ENCODE assay signal across 20 cellular contexts in the genomic region with DNA sequence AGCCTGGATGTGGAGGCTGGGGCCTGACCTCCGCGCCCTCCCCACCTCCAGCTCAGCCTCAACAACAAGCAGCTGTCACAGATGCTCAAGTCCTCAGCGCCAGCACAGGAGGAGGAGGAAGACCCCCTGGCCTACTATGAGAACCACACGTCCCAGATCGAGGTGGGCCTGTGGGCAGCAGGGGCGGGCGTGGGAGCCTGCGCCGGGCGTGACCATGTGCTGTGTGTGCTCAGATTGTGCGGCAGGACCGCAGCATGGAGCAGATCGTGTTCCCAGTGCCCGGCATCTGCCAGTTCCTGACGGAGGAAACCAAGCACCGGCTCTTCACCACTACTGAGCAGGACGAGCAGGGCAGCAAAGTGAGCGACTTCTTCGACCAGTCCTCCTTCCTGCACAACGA. TPM values are rescaled to one million over a fixed set of nuclear protein-coding genes. Genes with fewer than 3 reads are reported as not detected.
DNase-seq lines count a peak whose midpoint lies in the region; ATAC-seq, FAIRE-seq and TF ChIP-seq lines count a peak whose summit lies in the region.
"Had no signal": no experiment of that assay in that cellular context is flagged by ENCODE, and none has a peak within 500 bp of the region (broad histone marks: within the 10 kb centered on the region; RNA-seq: fewer than 3 reads in every experiment).

No MANE protein-coding gene starts in this region.

- H3K79me2 ChIP-seq in endothelial cell of umbilical vein (ENCODE audit: control insufficient read depth, insufficient read depth, low read length) = no peaks in the 10 kb centered on the region

- H3K9ac ChIP-seq in endothelial cell of umbilical vein (replicated peaks; ENCODE audit: extremely low read depth, insufficient read depth, low read length) = no peak overlapping the region

- peaks cover 4 to 65% of the 10 kb centered on the region in 2 experiments for H3K36me3 ChIP-seq in endothelial cell of umbilical vein (ENCODE audit: control insufficient read depth in 2 of 2, extremely low read depth in 1 of 2, insufficient read depth in 2 of 2, low read length in 2 of 2)

- no peak overlapping the region for H3K4me3 ChIP-seq in endothelial cell of umbilical vein (replicated peaks in 1 of 3; ENCODE audit: insufficient read depth in 1 of 3, low read depth in 1 of 3, low read length in 3 of 3)
- H3K4me3 ChIP-seq: HAP-1 had no signal

- no peak for TF ChIP-seq CTCF in endothelial cell of umbilical vein (IDR thresholded peaks at IDR 0.05; ENCODE audit: extremely low read depth in 1 of 2, insufficient read depth in 1 of 2, low read depth in 1 of 2, low read length in 2 of 2)

- H3K27ac Mint-ChIP-seq in stimulated activated naive B cell treated with anti-CD40 and anti-IgM and Interleukin-4, amounts not matched to agents 10 μg/mL and 1 μg/mL and 100 μg/mL, for 72 hours = peak overlapping the region; percentile 20
- H3K27ac Mint-ChIP-seq: CD8-positive, alpha-beta T cell had no signal

- no peaks in the 10 kb centered on the region for H4K20me1 ChIP-seq in endothelial cell of umbilical vein (replicated peaks; ENCODE audit: control insufficient read depth, extremely low read depth, insufficient read depth, low read length)

- TSS peak; percentile 11 for BruUV-seq in endothelial cell of umbilical vein (replicated peaks; lab: Mats Ljungman, UMichigan)

- H3K36me3 Mint-ChIP-seq in stimulated activated naive B cell treated with anti-CD40 and anti-IgM and Interleukin-4, amounts not matched to agents 10 μg/mL and 1 μg/mL and 100 μg/mL, for 72 hours = peaks cover 61 to 80% of the 10 kb centered on the region in 2 donors

- CTCF ChIA-PET in endothelial cell of umbilical vein (lab: Charles Lee) = interaction anchor here (1.3 kb wide), 1 partner anchor 12 kb away, joined by 4 read pairs; no protein-coding TSS in a partner anchor

- H2AFZ ChIP-seq in endothelial cell of umbilical vein (ENCODE audit: low read depth, low read length) = no peak overlapping the region

- no peaks in the 10 kb centered on the region for H3K27me3 ChIP-seq in endothelial cell of umbilical vein (ENCODE audit: control insufficient read depth in 2 of 2, insufficient read depth in 2 of 2, low read length in 2 of 2)

- no peaks in the 10 kb centered on the region for H3K9me3 ChIP-seq in endothelial cell of umbilical vein (replicated peaks; ENCODE audit: control insufficient read depth, insufficient read depth, low read length)
- H3K9me3 ChIP-seq: HAP-1 had no signal

- TF ChIP-seq POLR2A in GM12892 (IDR thresholded peaks at IDR 0.05; ENCODE audit: low read depth, low read length) = no peak
- no peak for TF ChIP-seq POLR2A in endothelial cell of umbilical vein (IDR thresholded peaks at IDR 0.05; ENCODE audit: low read depth, low read length)

- dilution Hi-C loops in endothelial cell of umbilical vein (cut with MboI; ENCODE audit: extremely low pct_ligation_motif_present, low sequenced_read_pairs) = no loop called here

- H3K4me3 Mint-ChIP-seq in stimulated activated naive B cell treated with anti-CD40 and anti-IgM and Interleukin-4, amounts not matched to agents 10 μg/mL and 1 μg/mL and 100 μg/mL, for 72 hours = no peak overlapping the region
- H3K4me3 Mint-ChIP-seq: CD8-positive, alpha-beta T cell had no signal

- FAIRE-seq in GM12892 (lab: Jason Lieb, UNC) = no peak
- FAIRE-seq in endothelial cell of umbilical vein (lab: Jason Lieb, UNC) = no peak
- FAIRE-seq: D721Med, G401.6, GM12891 had no signal

- no peaks in the 10 kb centered on the region for H3K9me1 ChIP-seq in endothelial cell of umbilical vein (replicated peaks; ENCODE audit: control insufficient read depth, extremely low read depth, insufficient read depth, low read length)

- ATAC-seq in Right ventricle myocardium inferior (no peak), left cardiac atrium (no peak)
- no peak for ATAC-seq in stimulated activated naive B cell treated with anti-CD40 and anti-IgM and Interleukin-4, amounts not matched to agents 10 μg/mL and 1 μg/mL and 100 μg/mL, for 72 hours (replicated peaks)
- ATAC-seq: CD8-positive, alpha-beta T cell had no signal

- DNase-seq in Right ventricle myocardium inferior (ENCODE audit: missing footprints) (peak; percentile 27), left cardiac atrium (no peak), GM12892 (ENCODE audit: insufficient read length) (peak; percentile 23), endothelial cell of umbilical vein (ENCODE audit: low read depth, low spot score) (no peak)
- DNase-seq in stimulated activated naive B cell treated with anti-CD40 and anti-IgM and Interleukin-4, amounts not matched to agents 10 μg/mL and 1 μg/mL and 100 μg/mL, for 72 hours = no peak
- DNase-seq in stimulated activated naive CD4-positive, alpha-beta T cell (lab: John Stamatoyannopoulos, UW) = no peak
- no peak for DNase-seq in activated CD4-positive, alpha-beta T cell treated with anti-CD3 and anti-CD28 coated beads, Interleukin-2, amount 50 U/mL, for 1 hour
- DNase-seq: ACHN; CD8-positive, alpha-beta T cell; COR-L47; DMS153; DMS79 treated with DMSO at 0.1 percent for 48 hours; EL; GOT3 had no signal

- H3K27ac ChIP-seq in endothelial cell of umbilical vein (ENCODE audit: insufficient read depth, low read depth, low read length) = no peak overlapping the region
- H3K27ac ChIP-seq: C4-2B had no signal

- H3K4me2 ChIP-seq in endothelial cell of umbilical vein (ENCODE audit: insufficient read depth, low read length) = no peak overlapping the region

- intact Hi-C loops in Right ventricle myocardium inferior (cut with DNase I) = no loop called here
- intact Hi-C loops in left cardiac atrium (cut with DNase I) = loop anchor here in 1 of 2 donors (5.0 kb wide), 1 partner anchor 51 kb away; no protein-coding TSS in a partner anchor
- intact Hi-C loops in endothelial cell of umbilical vein (cut with micrococcal nuclease) = no loop called here

- POLR2A ChIA-PET in endothelial cell of umbilical vein (lab: Charles Lee) = no interaction called here

- no peaks in the 10 kb centered on the region for H3K9me3 Mint-ChIP-seq in stimulated activated naive B cell treated with anti-CD40 and anti-IgM and Interleukin-4, amounts not matched to agents 10 μg/mL and 1 μg/mL and 100 μg/mL, for 72 hours
- H3K9me3 Mint-ChIP-seq: CD8-positive, alpha-beta T cell had no signal

- no peaks in the 10 kb centered on the region for H3K27me3 Mint-ChIP-seq in stimulated activated naive B cell treated with anti-CD40 and anti-IgM and Interleukin-4, amounts not matched to agents 10 μg/mL and 1 μg/mL and 100 μg/mL, for 72 hours

- peaks cover 10 to 13% of the 10 kb centered on the region in 2 donors for H3K4me1 Mint-ChIP-seq in stimulated activated naive B cell treated with anti-CD40 and anti-IgM and Interleukin-4, amounts not matched to agents 10 μg/mL and 1 μg/mL and 100 μg/mL, for 72 hours

- H3K4me1 ChIP-seq in endothelial cell of umbilical vein (ENCODE audit: control insufficient read depth, extremely low read depth, insufficient read depth, low read length) = peaks cover 7% of the 10 kb centered on the region
- H3K4me1 ChIP-seq: HAP-1 had no signal

TF ChIP-seq in endothelial cell of umbilical vein, 7 proteins besides CTCF, POLR2A, EP300 and RAD21:
- TF ChIP-seq GATA2 (IDR thresholded peaks at IDR 0.05; ENCODE audit: insufficient read depth, insufficient read length, low read depth, low read length) (no peak), POLR2AphosphoS5 (IDR thresholded peaks at IDR 0.05; ENCODE audit: insufficient read depth, low read depth, low read length) (no peak), MAX (IDR thresholded peaks at IDR 0.05; ENCODE audit: insufficient read depth, insufficient read length) (no peak), EZH2 (IDR thresholded peaks at IDR 0.05; ENCODE audit: borderline replicate concordance, low read depth, low read length, severe bottlenecking) (no peak), MYC (IDR thresholded peaks at IDR 0.05; ENCODE audit: low read depth, low read length) (no peak), FOS (IDR thresholded peaks at IDR 0.05; ENCODE audit: borderline replicate concordance, insufficient read depth, low read length) (no peak), JUN (IDR thresholded peaks at IDR 0.05; ENCODE audit: borderline replicate concordance, insufficient read depth, insufficient read length, low read depth) (no peak)
TF ChIP-seq in endothelial cell of umbilical vein: peak in this region for 0.

RNA-seq across cellular contexts. Expression of gene UQCC2, which starts 23.5 kb away (rescaled TPM):
- 215 TPM for total RNA-seq in Right ventricle myocardium inferior
- 100 to 1,000 TPM; 183 to 203 TPM for total RNA-seq in left cardiac atrium
- 168 TPM for polyA plus RNA-seq in GM12892 (2012; ENCODE audit: missing spikeins)
- 91.5 and 95.3 TPM in 2 replicates for total RNA-seq in endothelial cell of umbilical vein
- 46.3 and 52.1 TPM in 2 replicates for polyA plus RNA-seq in endothelial cell of umbilical vein
- polyA plus RNA-seq in endothelial cell of umbilical vein (2011; cell fraction: cytosol; rRNA removed) = 52.0 and 53.8 TPM in 2 replicates
- polyA plus RNA-seq in endothelial cell of umbilical vein (2011; cell fraction: nucleus; rRNA removed) = 30.2 and 30.6 TPM in 2 replicates
- 115 and 117 TPM in 2 replicates for polyA plus RNA-seq in endothelial cell of umbilical vein (2012)
- 17.2 and 25.5 TPM in 2 replicates for polyA minus RNA-seq in endothelial cell of umbilical vein
- 35.3 TPM for polyA minus RNA-seq in endothelial cell of umbilical vein (2011; cell fraction: cytosol; rRNA and poly(A)+ RNA removed)
- 6.7 and 8.2 TPM in 2 replicates for polyA minus RNA-seq in endothelial cell of umbilical vein (2011; cell fraction: nucleus; rRNA and poly(A)+ RNA removed)

RNA-seq across cellular contexts. Expression of gene IP6K3, which starts 58.7 kb away (rescaled TPM):
- total RNA-seq in Right ventricle myocardium inferior = 47.6 TPM
- total RNA-seq in left cardiac atrium = 10 to 100 TPM; 23.8 to 29.4 TPM
- polyA plus RNA-seq in GM12892 (2012; ENCODE audit: missing spikeins) = not detected
- not detected in 2 replicates for total RNA-seq in endothelial cell of umbilical vein
- polyA plus RNA-seq in endothelial cell of umbilical vein = not detected in 2 replicates
- not detected in 2 replicates for polyA plus RNA-seq in endothelial cell of umbilical vein (2011; cell fraction: cytosol; rRNA removed)
- polyA plus RNA-seq in endothelial cell of umbilical vein (2011; cell fraction: nucleus; rRNA removed) = not detected in 2 replicates
- polyA plus RNA-seq in endothelial cell of umbilical vein (2012) = not detected in 2 replicates
- not detected in 2 replicates for polyA minus RNA-seq in endothelial cell of umbilical vein
- not detected for polyA minus RNA-seq in endothelial cell of umbilical vein (2011; cell fraction: cytosol; rRNA and poly(A)+ RNA removed)
- not detected in 2 replicates for polyA minus RNA-seq in endothelial cell of umbilical vein (2011; cell fraction: nucleus; rRNA and poly(A)+ RNA removed)
- total RNA-seq: CD8-positive, alpha-beta T cell; HT1080 had no signal

Comparison
In these comparisons a context has a peak if more than half of its experiments do, and no peak if none do; other contexts are left out.
1. DNase-seq: peak in Right ventricle myocardium inferior (single experiment) and GM12892 (single experiment); none in left cardiac atrium (single experiment), endothelial cell of umbilical vein (single experiment), stimulated activated naive B cell treated with anti-CD40 and anti-IgM and Interleukin-4, amounts not matched to agents 10 μg/mL and 1 μg/mL and 100 μg/mL, for 72 hours (single experiment), stimulated activated naive CD4-positive, alpha-beta T cell (0 of 6) and activated CD4-positive, alpha-beta T cell treated with anti-CD3 and anti-CD28 coated beads, Interleukin-2, amount 50 U/mL, for 1 hour (single experiment).
2. RNA of gene IP6K3, which starts 58.7 kb away (total RNA-seq): 47.6 TPM in Right ventricle myocardium inferior (single experiment) and 23.8 to 29.4 TPM in left cardiac atrium; not detected in endothelial cell of umbilical vein; every median in the first group is over 10 times any median in the second.